8 cellular contexts compared by ENCODE assay signal in the genomic region with DNA sequence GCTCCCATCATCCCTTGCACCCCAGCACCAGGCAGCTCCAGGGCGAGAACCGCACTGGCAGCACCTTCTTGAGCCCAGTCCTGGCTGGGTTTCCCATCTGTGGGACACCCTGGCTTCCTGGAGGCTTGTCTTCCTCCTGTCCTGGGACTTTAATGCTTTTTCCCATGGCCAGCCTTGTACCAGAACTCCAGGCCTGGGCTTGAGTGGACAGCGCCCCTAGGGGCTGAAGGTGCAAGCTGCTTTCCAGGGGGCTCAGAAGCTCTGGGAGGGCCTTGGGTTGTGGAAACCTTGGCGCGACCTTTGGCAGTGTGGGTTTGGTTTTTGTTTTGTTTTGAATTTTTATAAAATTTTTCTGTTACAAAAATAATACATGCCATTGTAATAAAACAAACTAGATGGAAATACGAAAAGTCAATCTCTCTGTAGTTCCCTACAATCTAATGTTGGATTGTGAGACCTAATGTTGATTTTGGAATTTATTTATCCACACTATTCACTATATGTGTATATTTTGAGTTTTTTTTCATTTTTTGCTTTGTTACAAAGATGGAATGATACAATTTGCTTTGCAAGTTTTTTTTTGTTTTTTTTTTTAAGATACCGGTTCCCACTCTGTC. TPM values are rescaled to one million over a fixed set of nuclear protein-coding genes. Genes with fewer than 3 reads are reported as not detected.
DNase-seq lines count a peak whose midpoint lies in the region; ATAC-seq and TF ChIP-seq lines count a peak whose summit lies in the region.

No MANE protein-coding gene starts in this region.

- POLR2A ChIA-PET in A673 (lab: Charles Lee; ENCODE audit: low non-redundant PET) = no interaction called here

- CTCF ChIA-PET in A673 (lab: Charles Lee) = interaction anchor here (0.5 to 1.4 kb wide), 6 partner anchors 14 to 161 kb away, joined by 3 to 7 read pairs (median 4); no protein-coding TSS in a partner anchor

- intact Hi-C loops in A673 (cut with micrococcal nuclease; ENCODE audit: unreplicated experiment) = no loop called here
- intact Hi-C loops in left cardiac atrium (cut with DNase I) = no loop called here

- H3K27ac ChIP-seq in A673 (ENCODE audit: low read depth, low read length, poor library complexity, severe bottlenecking) = no peak overlapping the region

- H3K4me1 ChIP-seq in A673 (ENCODE audit: insufficient read depth, low read length, poor library complexity, severe bottlenecking) = no peaks in the 10 kb centered on the region

- ATAC-seq in activated T-helper 17 cell treated with anti-CD3 and anti-CD28 coated beads, Interleukin-2, amount 50 U/mL, for 72 hours (replicated peaks) = peak; percentile 59
- ATAC-seq in left cardiac atrium (peak in 1 of 2 donors; percentile 75), HG03457 (IDR thresholded peaks at IDR 0.05; ENCODE audit: unreplicated experiment) (no peak), HG03442 (IDR thresholded peaks at IDR 0.05; ENCODE audit: unreplicated experiment) (no peak)

- peaks cover 3% of the 10 kb centered on the region for H3K27me3 Mint-ChIP-seq in activated T-helper 17 cell treated with anti-CD3 and anti-CD28 coated beads, Interleukin-2, amount 50 U/mL, for 72 hours

- H3K27me3 ChIP-seq in A673 (replicated peaks; ENCODE audit: insufficient read depth, low read depth, low read length, poor library complexity) = no peaks in the 10 kb centered on the region

- H3K9me3 Mint-ChIP-seq in activated T-helper 17 cell treated with anti-CD3 and anti-CD28 coated beads, Interleukin-2, amount 50 U/mL, for 72 hours = no peaks in the 10 kb centered on the region

- H3K36me3 ChIP-seq in A673 (ENCODE audit: insufficient read depth, low read length, poor library complexity, severe bottlenecking) = no peaks in the 10 kb centered on the region

- no peak overlapping the region for H3K27ac Mint-ChIP-seq in activated T-helper 17 cell treated with anti-CD3 and anti-CD28 coated beads, Interleukin-2, amount 50 U/mL, for 72 hours

- no peaks in the 10 kb centered on the region for H3K36me3 Mint-ChIP-seq in activated T-helper 17 cell treated with anti-CD3 and anti-CD28 coated beads, Interleukin-2, amount 50 U/mL, for 72 hours (ENCODE audit: low read depth)

- H3K9me3 ChIP-seq in A673 (ENCODE audit: low read depth, low read length, poor library complexity, severe bottlenecking) = no peaks in the 10 kb centered on the region

- no peak overlapping the region for H3K4me3 Mint-ChIP-seq in activated T-helper 17 cell treated with anti-CD3 and anti-CD28 coated beads, Interleukin-2, amount 50 U/mL, for 72 hours

- H3K4me3 ChIP-seq in A673 (ENCODE audit: low read depth, low read length, poor library complexity, severe bottlenecking) (no peak overlapping the region), GM12864 (ENCODE audit: low read depth, low read length) (no peak overlapping the region)

- H3K4me1 Mint-ChIP-seq in activated T-helper 17 cell treated with anti-CD3 and anti-CD28 coated beads, Interleukin-2, amount 50 U/mL, for 72 hours = no peaks in the 10 kb centered on the region

- peak; percentile 92 for TF ChIP-seq CTCF in A673 (conservative IDR thresholded peaks at IDR 0.05; ENCODE audit: low read depth, low read length)
- TF ChIP-seq CTCF in GM12864 (IDR thresholded peaks at IDR 0.05; ENCODE audit: low read depth, low read length, missing control alignments) = peak; percentile 92

- BruUV-seq in A673 (replicated peaks; lab: Mats Ljungman, UMichigan) = no TSS peak

- peak; percentile 64 for DNase-seq in A673 (ENCODE audit: low spot score)
- DNase-seq in GM12864 (ENCODE audit: low read depth) = no peak
- DNase-seq in NOMO-1 treated with DMSO at 0.1 percent for 48 hours (lab: John Stamatoyannopoulos, UW; ENCODE audit: unreplicated experiment) = peak; percentile 26
- peak; percentile 62 for DNase-seq in left cardiac atrium
- peak in 2 of 3 donors; percentile 34 to 43 for DNase-seq in stimulated activated CD4-positive, alpha-beta T cell treated with anti-CD3 and anti-CD28 coated beads, Interleukin-12 subunit alpha, Interleukin-12 subunit beta, amount 100 ng/mL, for 48 hours (ENCODE audit: low read depth in 2 of 3, low spot score in 1 of 3)

RNA-seq across cellular contexts. Expression of gene RPL11, which starts 33.8 kb away (rescaled TPM):
- total RNA-seq in A673 (2021) (1,180 and 1,206 TPM in 2 replicates), left cardiac atrium (100 to 1,000 TPM; 639 to 683 TPM)
- total RNA-seq in activated T-helper 17 cell treated with anti-CD3 and anti-CD28 coated beads, Interleukin-2, amount 50 U/mL, for 72 hours = 1,000 to 10,000 TPM; 1,075 to 1,450 TPM
